In the genomic region with DNA sequence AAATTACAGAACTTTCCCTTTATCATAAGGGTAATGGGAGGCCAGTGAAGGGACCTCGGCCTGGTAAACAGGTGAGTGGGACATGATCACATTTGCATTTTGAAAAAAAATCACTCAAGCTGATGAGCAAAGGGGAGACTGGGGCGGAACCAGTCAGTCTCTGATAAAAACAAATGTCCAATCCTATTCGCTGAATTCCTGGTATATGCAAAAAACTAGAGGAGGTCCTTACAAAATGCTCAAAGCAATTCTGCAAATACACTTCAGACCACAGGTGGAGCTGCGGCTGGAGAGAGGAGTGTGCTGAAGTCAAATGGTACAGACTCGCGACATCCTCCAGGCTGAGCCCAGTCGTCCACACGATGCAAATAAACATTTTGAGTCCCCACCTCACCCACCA, we compare ENCODE assay signal across 9 cellular contexts.
DNase-seq lines count a peak whose midpoint lies in the region; ATAC-seq and TF ChIP-seq lines count a peak whose summit lies in the region.
"Had no signal": no experiment of that assay in that cellular context is flagged by ENCODE, and none has a peak within 500 bp of the region (broad histone marks: within the 10 kb centered on the region; RNA-seq: fewer than 3 reads in every experiment).

No MANE protein-coding gene starts in this region.

- peak overlapping the region; percentile 47 for H3K4me3 Mint-ChIP-seq in T-helper 2 cell treated with Interferon-gamma antibody and Interleukin-4, amounts not matched to agents 5 μg/mL and 100 μg/mL, for 36 hours
- no peak overlapping the region for H3K4me3 Mint-ChIP-seq in glutamatergic neuron (ENCODE audit: unreplicated experiment)

- no peak for ATAC-seq in gastroesophageal sphincter

- H3K4me1 ChIP-seq in gastroesophageal sphincter: peaks cover 0 to 23% (median 3%) of the 10 kb centered on the region in 3 donors

- no peaks in the 10 kb centered on the region for H3K27me3 ChIP-seq in gastroesophageal sphincter
- H3K27me3 ChIP-seq: tibial nerve had no signal

- peak overlapping the region; percentile 75 for H3K27ac Mint-ChIP-seq in T-helper 2 cell treated with Interferon-gamma antibody and Interleukin-4, amounts not matched to agents 5 μg/mL and 100 μg/mL, for 36 hours
- H3K27ac Mint-ChIP-seq in glutamatergic neuron (ENCODE audit: unreplicated experiment): no peak overlapping the region

- H3K27ac ChIP-seq in gastroesophageal sphincter (no peak overlapping the region), coronary artery (no peak overlapping the region)
- H3K27ac ChIP-seq: tibial nerve had no signal

- no peaks in the 10 kb centered on the region for H3K27me3 Mint-ChIP-seq in T-helper 2 cell treated with Interferon-gamma antibody and Interleukin-4, amounts not matched to agents 5 μg/mL and 100 μg/mL, for 36 hours (ENCODE audit: low read depth)
- H3K27me3 Mint-ChIP-seq in glutamatergic neuron (ENCODE audit: unreplicated experiment): no peaks in the 10 kb centered on the region

- H3K4me3 ChIP-seq in gastroesophageal sphincter (no peak overlapping the region), coronary artery (no peak overlapping the region)
- H3K4me3 ChIP-seq: tibial nerve had no signal

- peaks cover 54% of the 10 kb centered on the region for H3K4me1 Mint-ChIP-seq in T-helper 2 cell treated with Interferon-gamma antibody and Interleukin-4, amounts not matched to agents 5 μg/mL and 100 μg/mL, for 36 hours (ENCODE audit: low read depth)
- H3K4me1 Mint-ChIP-seq in glutamatergic neuron (ENCODE audit: low read depth, unreplicated experiment): peaks cover 2% of the 10 kb centered on the region

- TF ChIP-seq EP300 in gastroesophageal sphincter (IDR thresholded peaks at IDR 0.05): no peak

- H3K36me3 Mint-ChIP-seq in T-helper 2 cell treated with Interferon-gamma antibody and Interleukin-4, amounts not matched to agents 5 μg/mL and 100 μg/mL, for 36 hours (ENCODE audit: low read depth): peaks cover 5% of the 10 kb centered on the region
- H3K36me3 Mint-ChIP-seq in glutamatergic neuron (ENCODE audit: unreplicated experiment): no peaks in the 10 kb centered on the region

- H3K9me3 Mint-ChIP-seq in T-helper 2 cell treated with Interferon-gamma antibody and Interleukin-4, amounts not matched to agents 5 μg/mL and 100 μg/mL, for 36 hours: no peaks in the 10 kb centered on the region
- no peaks in the 10 kb centered on the region for H3K9me3 Mint-ChIP-seq in glutamatergic neuron (ENCODE audit: unreplicated experiment)

- TF ChIP-seq CTCF in glutamatergic neuron (IDR thresholded peaks at IDR 0.05; ENCODE audit: partially characterized antibody, unreplicated experiment): no peak
- no peak for TF ChIP-seq CTCF in gastroesophageal sphincter (IDR thresholded peaks at IDR 0.05)
- no peak for TF ChIP-seq CTCF in coronary artery (IDR thresholded peaks at IDR 0.05)

- TF ChIP-seq POLR2A in gastroesophageal sphincter (IDR thresholded peaks at IDR 0.05): no peak

- 92 to 100% methylated on average over 4 to 8 of the region's 8 CpGs for WGBS in gastroesophageal sphincter (ENCODE audit: low coverage in 1 of 2), 2 donors

- DNase-seq in stimulated activated naive CD4-positive, alpha-beta T cell (lab: John Stamatoyannopoulos, UW): peak in 4 of 6 experiments; percentile 26 to 64 (median 52)
- no peak for DNase-seq in stimulated activated naive CD4-positive, alpha-beta T cell treated with Interleukin-2 at 50 U/mL for 16 hours (lab: John Stamatoyannopoulos, UW)
- DNase-seq in T-helper 2 cell treated with Interferon-gamma antibody and Interleukin-4, amounts not matched to agents 5 μg/mL and 100 μg/mL, for 36 hours (ENCODE audit: low spot score): no peak
- peak; percentile 31 for DNase-seq in glutamatergic neuron
- no peak for DNase-seq in SW 1271 (lab: John Stamatoyannopoulos, UW)
- DNase-seq in NCI-H1436 treated with DMSO at 0.1 percent for 48 hours (lab: John Stamatoyannopoulos, UW): no peak
- DNase-seq in coronary artery (ENCODE audit: low spot score): no peak

- no peaks in the 10 kb centered on the region for H3K9me3 ChIP-seq in gastroesophageal sphincter
- H3K9me3 ChIP-seq: tibial nerve had no signal

- H3K36me3 ChIP-seq in gastroesophageal sphincter: no peaks in the 10 kb centered on the region
- H3K36me3 ChIP-seq: tibial nerve had no signal

Comparison
In these comparisons a context has a peak if more than half of its experiments do, and no peak if none do; other contexts are left out.
1. DNase-seq: peak in stimulated activated naive CD4-positive, alpha-beta T cell (4 of 6) and glutamatergic neuron (single experiment); none in stimulated activated naive CD4-positive, alpha-beta T cell treated with Interleukin-2 at 50 U/mL for 16 hours (single experiment), T-helper 2 cell treated with Interferon-gamma antibody and Interleukin-4, amounts not matched to agents 5 μg/mL and 100 μg/mL, for 36 hours (single experiment), SW 1271 (0 of 2), NCI-H1436 treated with DMSO at 0.1 percent for 48 hours (single experiment) and coronary artery (single experiment).